Comparison of ENCODE assay signal across 8 cellular contexts in the genomic region with DNA sequence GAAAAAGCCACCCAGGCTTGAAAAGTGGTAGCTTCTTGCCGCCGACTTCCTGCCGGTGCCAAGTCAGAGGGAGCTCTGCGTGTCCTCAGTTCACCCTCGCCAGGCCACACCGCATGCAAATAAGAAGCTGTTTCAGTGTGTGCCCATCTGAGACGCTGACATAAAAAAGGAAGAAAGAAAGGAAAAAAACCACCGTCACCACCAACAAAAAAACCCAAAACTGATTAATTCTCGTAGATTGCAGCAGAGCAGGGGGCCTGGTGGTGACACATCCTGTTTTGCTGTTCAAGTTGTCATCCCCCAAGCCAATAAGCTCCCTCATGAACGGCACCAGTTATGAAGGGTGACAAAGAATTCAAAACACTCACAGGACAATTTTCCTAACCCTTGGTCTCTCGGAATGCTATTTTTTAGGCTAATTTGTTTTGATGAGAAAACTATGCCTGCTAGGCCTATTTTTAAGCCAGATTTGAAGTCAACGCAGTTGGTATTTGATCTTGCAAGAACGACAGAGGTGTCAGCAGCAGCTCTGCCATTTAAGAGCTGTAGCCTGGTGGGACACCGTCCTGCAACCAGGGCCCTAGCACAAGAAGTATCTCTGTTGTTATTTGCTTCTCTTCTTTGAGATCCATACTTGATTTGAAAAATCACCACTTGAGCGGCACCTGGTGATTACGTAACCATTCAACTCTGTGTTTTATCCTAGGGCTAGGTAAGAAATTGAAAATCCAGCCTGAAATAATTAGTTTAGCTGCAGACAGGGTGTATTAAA.
A peak's percentile ranks its signal among the peaks of the same experiment; 100 is the strongest.
DNase-seq lines count a peak whose midpoint lies in the region; ATAC-seq lines count a peak whose summit lies in the region.

No MANE protein-coding gene starts in this region.

- ATAC-seq in GM18519 (IDR thresholded peaks at IDR 0.05; ENCODE audit: low FRiP score, unreplicated experiment): peak; percentile 71
- ATAC-seq in HG03025 (IDR thresholded peaks at IDR 0.05; ENCODE audit: low FRiP score, unreplicated experiment): peak; percentile 82
- ATAC-seq in left colon: no peak

- intact Hi-C loops in left colon (cut with DNase I, micrococcal nuclease): no loop called here

- DNase-seq in SIG-M5 treated with dmso at 0.1 percent for 504 hours (lab: John Stamatoyannopoulos, UW; ENCODE audit: unreplicated experiment) (peak; percentile 91), left colon (peak; percentile 45 to 56), NCI-H2196 (lab: John Stamatoyannopoulos, UW; ENCODE audit: unreplicated experiment) (no peak), NCI-H146 (lab: John Stamatoyannopoulos, UW) (no peak)
- peak; percentile 72 for DNase-seq in activated gamma-delta T cell treated with anti-CD3 and anti-CD28 coated beads, Interleukin-2, amount 50 U/mL, for 16 hours (ENCODE audit: low read depth)
- peak; percentile 64 for DNase-seq in stimulated activated CD8-positive, alpha-beta memory T cell treated with anti-CD3 and anti-CD28 coated beads, Interleukin-12 subunit alpha, Interleukin-12 subunit beta, amount 100 ng/mL, for 4 hours (ENCODE audit: low read depth)

Comparison
In these comparisons a context has a peak if more than half of its experiments do, and no peak if none do; other contexts are left out.
1. DNase-seq: peak in SIG-M5 treated with dmso at 0.1 percent for 504 hours (single experiment), activated gamma-delta T cell treated with anti-CD3 and anti-CD28 coated beads, Interleukin-2, amount 50 U/mL, for 16 hours (single experiment), left colon (2 of 2) and stimulated activated CD8-positive, alpha-beta memory T cell treated with anti-CD3 and anti-CD28 coated beads, Interleukin-12 subunit alpha, Interleukin-12 subunit beta, amount 100 ng/mL, for 4 hours (single experiment); none in NCI-H2196 (single experiment) and NCI-H146 (single experiment).